Comparison of ENCODE assay signal across 2 cellular contexts in the genomic region with DNA sequence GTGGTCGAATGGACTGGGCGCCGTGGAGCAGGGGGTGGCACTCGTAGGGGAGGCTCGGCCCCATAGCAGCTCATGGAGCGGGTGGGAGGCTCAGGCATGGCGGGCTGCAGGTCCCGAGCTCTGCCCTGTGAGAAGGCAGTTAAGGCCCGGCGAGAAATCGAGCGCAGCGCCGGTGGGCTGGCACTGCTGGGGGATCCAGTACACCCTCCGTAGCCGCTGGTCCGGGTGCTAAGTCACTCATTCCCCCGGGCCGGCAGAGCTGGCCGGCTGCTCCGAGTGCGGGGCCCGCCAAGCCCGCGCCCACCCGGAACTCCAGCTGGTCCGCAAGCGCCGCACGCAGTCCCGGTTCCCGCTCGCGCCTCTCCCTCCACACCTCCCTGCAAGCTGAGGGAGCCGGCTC.
TF ChIP-seq lines count a peak whose summit lies in the region.

No MANE protein-coding gene starts in this region.

TF ChIP-seq in K562, 482 proteins besides CTCF, POLR2A, EP300 and RAD21:
- TF ChIP-seq ZBTB33 (CRISPR knock-in tag; IDR thresholded peaks at IDR 0.05) = peak; percentile 27; the same call in 1 of the 2 replicates

TF ChIP-seq in HepG2, 621 proteins besides CTCF, POLR2A, EP300 and RAD21:
- TF ChIP-seq, protein P1, sequence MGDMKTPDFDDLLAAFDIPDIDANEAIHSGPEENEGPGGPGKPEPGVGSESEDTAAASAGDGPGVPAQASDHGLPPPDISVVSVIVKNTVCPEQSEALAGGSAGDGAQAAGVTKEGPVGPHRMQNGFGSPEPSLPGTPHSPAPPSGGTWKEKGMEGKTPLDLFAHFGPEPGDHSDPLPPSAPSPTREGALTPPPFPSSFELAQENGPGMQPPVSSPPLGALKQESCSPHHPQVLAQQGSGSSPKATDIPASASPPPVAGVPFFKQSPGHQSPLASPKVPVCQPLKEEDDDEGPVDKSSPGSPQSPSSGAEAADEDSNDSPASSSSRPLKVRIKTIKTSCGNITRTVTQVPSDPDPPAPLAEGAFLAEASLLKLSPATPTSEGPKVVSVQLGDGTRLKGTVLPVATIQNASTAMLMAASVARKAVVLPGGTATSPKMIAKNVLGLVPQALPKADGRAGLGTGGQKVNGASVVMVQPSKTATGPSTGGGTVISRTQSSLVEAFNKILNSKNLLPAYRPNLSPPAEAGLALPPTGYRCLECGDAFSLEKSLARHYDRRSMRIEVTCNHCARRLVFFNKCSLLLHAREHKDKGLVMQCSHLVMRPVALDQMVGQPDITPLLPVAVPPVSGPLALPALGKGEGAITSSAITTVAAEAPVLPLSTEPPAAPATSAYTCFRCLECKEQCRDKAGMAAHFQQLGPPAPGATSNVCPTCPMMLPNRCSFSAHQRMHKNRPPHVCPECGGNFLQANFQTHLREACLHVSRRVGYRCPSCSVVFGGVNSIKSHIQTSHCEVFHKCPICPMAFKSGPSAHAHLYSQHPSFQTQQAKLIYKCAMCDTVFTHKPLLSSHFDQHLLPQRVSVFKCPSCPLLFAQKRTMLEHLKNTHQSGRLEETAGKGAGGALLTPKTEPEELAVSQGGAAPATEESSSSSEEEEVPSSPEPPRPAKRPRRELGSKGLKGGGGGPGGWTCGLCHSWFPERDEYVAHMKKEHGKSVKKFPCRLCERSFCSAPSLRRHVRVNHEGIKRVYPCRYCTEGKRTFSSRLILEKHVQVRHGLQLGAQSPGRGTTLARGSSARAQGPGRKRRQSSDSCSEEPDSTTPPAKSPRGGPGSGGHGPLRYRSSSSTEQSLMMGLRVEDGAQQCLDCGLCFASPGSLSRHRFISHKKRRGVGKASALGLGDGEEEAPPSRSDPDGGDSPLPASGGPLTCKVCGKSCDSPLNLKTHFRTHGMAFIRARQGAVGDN (CRISPR knock-in tag; IDR thresholded peaks at IDR 0.05) = peak; percentile 18; the same call in 1 of the 2 replicates
TF ChIP-seq in HepG2: peak in this region for 1; not testable (repeated sequence) for 620.
